In genomic region chrX:130552444-130553073, GRCh38 we compare ENCODE assay signal across 20 cellular contexts.
A peak's percentile ranks its signal among the peaks of the same experiment; 100 is the strongest.
DNase-seq lines count a peak whose midpoint lies in the region; ATAC-seq, FAIRE-seq and TF ChIP-seq lines count a peak whose summit lies in the region.
"Had no signal": no experiment of that assay in that cellular context is flagged by ENCODE, and none has a peak within 500 bp of the region (broad histone marks: within the 10 kb centered on the region; RNA-seq: fewer than 3 reads in every experiment).

No MANE protein-coding gene starts in this region.

- in situ Hi-C loops in Caki2 (cut with HindIII; ENCODE audit: low pct_unique_long_range_greater_than_20kb, low sequenced_read_pairs) = no loop called here

- ATAC-seq in GM19397 (IDR thresholded peaks at IDR 0.05; ENCODE audit: unreplicated experiment) (peak; percentile 72), HG02798 (IDR thresholded peaks at IDR 0.05; ENCODE audit: poor library complexity, unreplicated experiment) (peak; percentile 52), HG03520 (IDR thresholded peaks at IDR 0.05; ENCODE audit: unreplicated experiment) (peak; percentile 77), pancreas (no peak)
- ATAC-seq: A549 had no signal

- H3K9me3 ChIP-seq in pancreas = no peaks in the 10 kb centered on the region
- H3K9me3 ChIP-seq: A549, Peyer's patch had no signal

- FAIRE-seq in pancreas (lab: Jason Lieb, UNC) = no peak
- FAIRE-seq: endothelial cell of umbilical vein, urothelium cell line had no signal

- no peaks in the 10 kb centered on the region for H3K4me1 ChIP-seq in pancreas
- H3K4me1 ChIP-seq: Peyer's patch had no signal

- DNase-seq in Caki2 (ENCODE audit: low read depth) = peak; percentile 17
- DNase-seq in activated CD4-positive, alpha-beta T cell treated with anti-CD3 and anti-CD28 coated beads, Interleukin-2, amount 50 U/mL, for 1 hour = no peak
- DNase-seq in cerebellum (ENCODE audit: low spot score) = no peak
- DNase-seq in lower leg skin (ENCODE audit: low spot score in 2 of 2) = no peak
- no peak for DNase-seq in pancreas
- DNase-seq: activated CD4-positive, alpha-beta memory T cell treated with anti-CD3 and anti-CD28 coated beads, Interleukin-2, amount 10 ng/mL, durations not matched to agents 7 days and 5 days; activated gamma-delta T cell treated with Interleukin-2 at 50 U/mL for 16 hours; brain microvascular endothelial cell; DMS53; hypothalamus; Karpas-422; Peyer's patch; stimulated activated CD4-positive, alpha-beta T cell treated with anti-CD3 and anti-CD28 coated beads, Interleukin-12 subunit alpha, Interleukin-12 subunit beta, amount 100 ng/mL, for 4 hours; T1000 had no signal

- no peak for TF ChIP-seq CTCF in lower leg skin (IDR thresholded peaks at IDR 0.05)
- no peak for TF ChIP-seq CTCF in pancreas (IDR thresholded peaks at IDR 0.05)

- TF ChIP-seq POLR2A in lower leg skin (IDR thresholded peaks at IDR 0.05) = no peak

- H3K27me3 ChIP-seq in pancreas = peaks cover 0 to 5% (median 0%) of the 10 kb centered on the region in 4 donors
- H3K27me3 ChIP-seq: brain microvascular endothelial cell, Peyer's patch had no signal

- intact Hi-C loops in lower leg skin (cut with DNase I; ENCODE audit: low total_unique reads) (no loop called here), pancreas (cut with DNase I) (no loop called here)

- H3K27ac ChIP-seq in pancreas = no peak overlapping the region
- H3K27ac ChIP-seq: A549, brain microvascular endothelial cell, Peyer's patch had no signal

- WGBS in lower leg skin, 2 donors = 65 to 86% methylated on average over 6 of the region's 6 CpGs
- WGBS in pancreas, 2 donors = 67 to 76% methylated on average over 6 of the region's 6 CpGs

- no peak overlapping the region for H3K4me3 ChIP-seq in lower leg skin (ENCODE audit: low read depth, poor library complexity, severe bottlenecking)
- H3K4me3 ChIP-seq in pancreas = no peak overlapping the region
- H3K4me3 ChIP-seq: A549, Peyer's patch had no signal

- H3K36me3 ChIP-seq in pancreas = no peaks in the 10 kb centered on the region
- H3K36me3 ChIP-seq: brain microvascular endothelial cell, Peyer's patch had no signal

Comparison
In these comparisons a context has a peak if more than half of its experiments do, and no peak if none do; other contexts are left out.
1. ATAC-seq: peak in GM19397 (single experiment), HG02798 (single experiment) and HG03520 (single experiment); none in pancreas (0 of 4).